In genomic region chr11:62771144-62772021, GRCh38 we compare ENCODE assay signal across 1 cellular context.
TF ChIP-seq lines count a peak whose summit lies in the region.

Gene TAF6L, plus strand, starts transcription at chr11:62771396. Its CDS starts 4,388 bp downstream, at chr11:62775784.

TF ChIP-seq in GM12878, 131 proteins besides CTCF, POLR2A, EP300 and RAD21 (continued from another document and continues in another):
- TF ChIP-seq, protein P1, sequence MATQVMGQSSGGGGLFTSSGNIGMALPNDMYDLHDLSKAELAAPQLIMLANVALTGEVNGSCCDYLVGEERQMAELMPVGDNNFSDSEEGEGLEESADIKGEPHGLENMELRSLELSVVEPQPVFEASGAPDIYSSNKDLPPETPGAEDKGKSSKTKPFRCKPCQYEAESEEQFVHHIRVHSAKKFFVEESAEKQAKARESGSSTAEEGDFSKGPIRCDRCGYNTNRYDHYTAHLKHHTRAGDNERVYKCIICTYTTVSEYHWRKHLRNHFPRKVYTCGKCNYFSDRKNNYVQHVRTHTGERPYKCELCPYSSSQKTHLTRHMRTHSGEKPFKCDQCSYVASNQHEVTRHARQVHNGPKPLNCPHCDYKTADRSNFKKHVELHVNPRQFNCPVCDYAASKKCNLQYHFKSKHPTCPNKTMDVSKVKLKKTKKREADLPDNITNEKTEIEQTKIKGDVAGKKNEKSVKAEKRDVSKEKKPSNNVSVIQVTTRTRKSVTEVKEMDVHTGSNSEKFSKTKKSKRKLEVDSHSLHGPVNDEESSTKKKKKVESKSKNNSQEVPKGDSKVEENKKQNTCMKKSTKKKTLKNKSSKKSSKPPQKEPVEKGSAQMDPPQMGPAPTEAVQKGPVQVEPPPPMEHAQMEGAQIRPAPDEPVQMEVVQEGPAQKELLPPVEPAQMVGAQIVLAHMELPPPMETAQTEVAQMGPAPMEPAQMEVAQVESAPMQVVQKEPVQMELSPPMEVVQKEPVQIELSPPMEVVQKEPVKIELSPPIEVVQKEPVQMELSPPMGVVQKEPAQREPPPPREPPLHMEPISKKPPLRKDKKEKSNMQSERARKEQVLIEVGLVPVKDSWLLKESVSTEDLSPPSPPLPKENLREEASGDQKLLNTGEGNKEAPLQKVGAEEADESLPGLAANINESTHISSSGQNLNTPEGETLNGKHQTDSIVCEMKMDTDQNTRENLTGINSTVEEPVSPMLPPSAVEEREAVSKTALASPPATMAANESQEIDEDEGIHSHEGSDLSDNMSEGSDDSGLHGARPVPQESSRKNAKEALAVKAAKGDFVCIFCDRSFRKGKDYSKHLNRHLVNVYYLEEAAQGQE (IDR thresholded peaks at IDR 0.05; ENCODE audit: low read depth, low read length): no peak
- TF ChIP-seq IKZF1 (conservative IDR thresholded peaks at IDR 0.05) (peak; percentile 93), BCL11A (IDR thresholded peaks at IDR 0.05; ENCODE audit: low read depth, low read length) (0 out of 2 replicates have a peak, but pooled peaks have one; percentile 3), KLF5 (IDR thresholded peaks at IDR 0.05; ENCODE audit: partially characterized antibody) (no peak), RB1 (IDR thresholded peaks at IDR 0.05; ENCODE audit: borderline replicate concordance) (0 out of 2 replicates have a peak, but pooled peaks have one; percentile 66), RFX5 (IDR thresholded peaks at IDR 0.05; ENCODE audit: low read depth, low read length) (no peak), MTA2 (IDR thresholded peaks at IDR 0.05; ENCODE audit: low read depth) (peak; percentile 83), NBN (IDR thresholded peaks at IDR 0.05) (peak; percentile 75), SMAD5 (IDR thresholded peaks at IDR 0.05; ENCODE audit: low read depth) (no peak), SP1 (IDR thresholded peaks at IDR 0.05; ENCODE audit: low read depth, low read length) (peak; percentile 81), MYC (IDR thresholded peaks at IDR 0.05; ENCODE audit: insufficient read depth, insufficient read length, insufficient replicate concordance, low read length, severe bottlenecking) (no peak), YBX1 (IDR thresholded peaks at IDR 0.05) (no peak), TCF12 (IDR thresholded peaks at IDR 0.05; ENCODE audit: low read depth, low read length) (peak; percentile 25; the same call in 1 of the 2 replicates), SMARCA5 (IDR thresholded peaks at IDR 0.05) (peak; percentile 93), NR2C2 (IDR thresholded peaks at IDR 0.05; ENCODE audit: borderline replicate concordance, control insufficient read depth, insufficient read length, low read depth) (peak; percentile 63), YY1 (IDR thresholded peaks at IDR 0.05; ENCODE audit: low read depth, low read length) (peak; percentile 29; the same call in 1 of the 2 replicates), LARP7 (IDR thresholded peaks at IDR 0.05) (no peak; the same call in 1 of the 2 replicates), JUNB (IDR thresholded peaks at IDR 0.05) (no peak), ATF2 (IDR thresholded peaks at IDR 0.05; ENCODE audit: low read length) (no peak), SUPT20H (IDR thresholded peaks at IDR 0.05; ENCODE audit: borderline replicate concordance, control insufficient read depth, low read depth, low read length) (no peak), IRF3 (IDR thresholded peaks at IDR 0.05) (peak; percentile 10; the same call in 1 of the 2 replicates), KAT2A (conservative IDR thresholded peaks at IDR 0.05; ENCODE audit: control insufficient read depth, low read depth, low read length) (no peak), STAT1 (conservative IDR thresholded peaks at IDR 0.05) (0 out of 2 replicates have a peak, but pooled peaks have one; percentile 45), HDGF (IDR thresholded peaks at IDR 0.05) (peak; percentile 83), RCOR1 (conservative IDR thresholded peaks at IDR 0.05; ENCODE audit: low read depth, low read length) (0 out of 2 replicates have a peak, but pooled peaks have one; percentile 37), SMC3 (IDR thresholded peaks at IDR 0.05; ENCODE audit: borderline replicate concordance, low read length) (no peak), GATAD2B (conservative IDR thresholded peaks at IDR 0.05; ENCODE audit: low read depth) (peak; percentile 77; the same call in 1 of the 2 replicates), POLR2AphosphoS2 (IDR thresholded peaks at IDR 0.05; ENCODE audit: low read depth, low read length) (peak; percentile 69), KDM1A (IDR thresholded peaks at IDR 0.05; ENCODE audit: borderline replicate concordance) (no peak), FOXM1 (IDR thresholded peaks at IDR 0.05; ENCODE audit: low read depth, low read length) (no peak), MEF2A (IDR thresholded peaks at IDR 0.05; ENCODE audit: insufficient read depth, low read depth, low read length) (0 out of 2 replicates have a peak, but pooled peaks have one; percentile 13), NFYA (IDR thresholded peaks at IDR 0.05; ENCODE audit: borderline replicate concordance, low read depth, low read length) (no peak), EED (IDR thresholded peaks at IDR 0.05; ENCODE audit: low read depth) (peak; percentile 80; the same call in 1 of the 2 replicates), GABPA (IDR thresholded peaks at IDR 0.05; ENCODE audit: low read depth) (no peak; the same call in 1 of the 2 replicates), ZNF217 (IDR thresholded peaks at IDR 0.05) (no peak; the same call in 1 of the 2 replicates), SUZ12 (IDR thresholded peaks at IDR 0.05; ENCODE audit: unreplicated experiment) (no peak), NR2F1 (conservative IDR thresholded peaks at IDR 0.05) (peak; percentile 100), WRNIP1 (IDR thresholded peaks at IDR 0.05; ENCODE audit: borderline replicate concordance, low read depth, low read length) (no peak), BHLHE40 (IDR thresholded peaks at IDR 0.05; ENCODE audit: borderline replicate concordance in 1 of 2, low read depth in 2 of 2, low read length in 1 of 2) (peak; percentile 80 to 95), ZNF274 (IDR thresholded peaks at IDR 0.05; ENCODE audit: insufficient read depth, insufficient read length) (no peak), PAX8 (IDR thresholded peaks at IDR 0.05) (no peak), FOXK2 (IDR thresholded peaks at IDR 0.05) (no peak), PML (IDR thresholded peaks at IDR 0.05; ENCODE audit: low read length) (peak; percentile 11; the same call in 1 of the 2 replicates), EZH2 (IDR thresholded peaks at IDR 0.05; ENCODE audit: borderline replicate concordance, control insufficient read depth, low read depth, low read length) (no peak), NFIC (IDR thresholded peaks at IDR 0.05; ENCODE audit: low read depth, low read length) (no peak; the same call in 1 of the 2 replicates), SPI1 (IDR thresholded peaks at IDR 0.05; ENCODE audit: borderline replicate concordance, insufficient read depth, low read depth, low read length) (no peak), SREBF2 (IDR thresholded peaks at IDR 0.05; ENCODE audit: low read length) (no peak), MEF2B (IDR thresholded peaks at IDR 0.05; ENCODE audit: partially characterized antibody, poor library complexity, severe bottlenecking) (peak; percentile 58), CBX5 (IDR thresholded peaks at IDR 0.05; ENCODE audit: low read depth) (no peak), ZNF687 (IDR thresholded peaks at IDR 0.05) (peak; percentile 66), BCL3 (IDR thresholded peaks at IDR 0.05; ENCODE audit: borderline replicate concordance, insufficient read depth, low read depth, low read length, poor library complexity, severe bottlenecking) (no peak), SREBF1 (IDR thresholded peaks at IDR 0.05; ENCODE audit: low read length) (no peak)
- TF ChIP-seq, protein P2, sequence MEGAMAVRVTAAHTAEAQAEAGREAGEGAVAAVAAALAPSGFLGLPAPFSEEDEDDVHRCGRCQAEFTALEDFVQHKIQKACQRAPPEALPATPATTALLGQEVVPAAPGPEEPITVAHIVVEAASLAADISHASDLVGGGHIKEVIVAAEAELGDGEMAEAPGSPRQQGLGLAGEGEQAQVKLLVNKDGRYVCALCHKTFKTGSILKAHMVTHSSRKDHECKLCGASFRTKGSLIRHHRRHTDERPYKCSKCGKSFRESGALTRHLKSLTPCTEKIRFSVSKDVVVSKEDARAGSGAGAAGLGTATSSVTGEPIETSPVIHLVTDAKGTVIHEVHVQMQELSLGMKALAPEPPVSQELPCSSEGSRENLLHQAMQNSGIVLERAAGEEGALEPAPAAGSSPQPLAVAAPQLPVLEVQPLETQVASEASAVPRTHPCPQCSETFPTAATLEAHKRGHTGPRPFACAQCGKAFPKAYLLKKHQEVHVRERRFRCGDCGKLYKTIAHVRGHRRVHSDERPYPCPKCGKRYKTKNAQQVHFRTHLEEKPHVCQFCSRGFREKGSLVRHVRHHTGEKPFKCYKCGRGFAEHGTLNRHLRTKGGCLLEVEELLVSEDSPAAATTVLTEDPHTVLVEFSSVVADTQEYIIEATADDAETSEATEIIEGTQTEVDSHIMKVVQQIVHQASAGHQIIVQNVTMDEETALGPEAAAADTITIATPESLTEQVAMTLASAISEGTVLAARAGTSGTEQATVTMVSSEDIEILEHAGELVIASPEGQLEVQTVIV (IDR thresholded peaks at IDR 0.05; ENCODE audit: borderline replicate concordance, partially characterized antibody): no peak
